In the genomic region with DNA sequence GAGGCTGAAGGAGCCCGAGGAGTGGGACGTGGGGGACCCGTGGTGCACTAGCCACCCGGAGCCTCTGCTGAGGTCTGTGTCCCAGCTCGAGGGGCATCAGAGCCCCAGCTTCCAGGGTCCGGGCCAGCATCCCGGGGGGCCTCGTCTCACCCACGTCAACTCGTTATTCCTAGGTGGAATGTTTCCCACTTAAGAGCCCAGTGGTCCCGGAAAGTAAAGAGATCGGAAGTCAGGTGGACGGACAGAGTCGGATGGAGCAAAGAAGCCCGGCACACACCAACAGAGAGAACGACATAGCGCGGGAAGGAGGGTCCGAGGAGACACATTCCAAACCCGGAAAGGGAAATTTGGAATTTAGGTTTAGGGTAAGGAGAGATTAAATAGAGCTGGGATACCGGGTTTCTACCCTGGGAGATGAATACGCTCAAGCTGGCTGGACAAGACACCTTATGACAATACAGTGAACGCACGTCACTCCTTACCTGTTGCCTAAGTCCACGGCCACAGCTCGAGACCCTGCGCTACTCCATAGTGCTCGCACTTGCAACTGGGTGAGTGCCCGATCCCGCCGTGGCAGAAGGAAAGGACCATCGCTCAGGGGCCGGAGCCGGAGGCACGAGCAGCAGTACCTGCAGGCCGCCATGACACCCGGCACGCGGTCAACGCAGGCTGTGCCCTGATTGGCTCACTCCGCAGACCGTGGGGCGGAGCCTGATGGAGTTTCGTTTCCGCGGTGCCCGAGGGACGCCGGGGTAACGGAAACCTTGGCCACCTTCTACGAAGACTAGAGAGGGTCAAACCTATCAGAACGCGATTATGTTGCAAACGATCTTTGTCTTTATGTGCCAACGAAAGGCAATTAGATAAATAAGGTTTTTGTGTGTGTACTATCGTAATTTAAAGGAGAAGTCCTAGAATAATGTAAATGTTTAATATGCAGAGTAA, we compare ENCODE assay signal across 8 cellular contexts. TPM values are rescaled to one million over a fixed set of nuclear protein-coding genes. Genes with fewer than 3 reads are reported as not detected.
DNase-seq lines count a peak whose midpoint lies in the region; ATAC-seq, FAIRE-seq and TF ChIP-seq lines count a peak whose summit lies in the region.

A gene (minus strand): TSS at position 664 of the 945 bp plus-strand sequence. CDS start 21 bp downstream, at position 643.

- peak within 1 kb of the TSS; percentile 95 for H3K4me2 ChIP-seq in OCI-LY7 (ENCODE audit: low read length)

- POLR2A ChIA-PET in OCI-LY7 (lab: Charles Lee), result no interaction called here

- peak within 1 kb of the TSS; percentile 27 for H3K27ac ChIP-seq in OCI-LY7 (ENCODE audit: low read depth, low read length, poor library complexity, severe bottlenecking)

- ATAC-seq in GM21526 (IDR thresholded peaks at IDR 0.05; ENCODE audit: low FRiP score, unreplicated experiment) (peak; percentile 100), mucosa of descending colon (peak; percentile 100)

- no peaks in the 10 kb centered on the region for H3K9me2 ChIP-seq in OCI-LY7 (ENCODE audit: insufficient read depth, low read length)

- intact Hi-C loops in OCI-LY7 (cut with micrococcal nuclease; ENCODE audit: unreplicated experiment) (no loop called here), mucosa of descending colon (cut with DNase I, micrococcal nuclease) (no loop called here)

- TF ChIP-seq CTCF in D721Med (IDR thresholded peaks at IDR 0.05; ENCODE audit: insufficient read depth, missing control alignments) (no peak), OCI-LY7 (conservative IDR thresholded peaks at IDR 0.05; ENCODE audit: low read length) (no peak), epithelial cell of esophagus (IDR thresholded peaks at IDR 0.05; ENCODE audit: insufficient read depth, low read depth, low read length, missing control alignments) (no peak), mucosa of descending colon (IDR thresholded peaks at IDR 0.05) (no peak)

- no TSS peak for BruUV-seq in OCI-LY7 (replicated peaks; lab: Mats Ljungman, UMichigan)

- peak within 1 kb of the TSS; percentile 100 for H2AFZ ChIP-seq in OCI-LY7 (ENCODE audit: low read length)

- H3K4me1 ChIP-seq in OCI-LY7 (ENCODE audit: insufficient read depth, low read length, poor library complexity, severe bottlenecking) (peaks cover 14% of the 10 kb centered on the region), mucosa of descending colon (ENCODE audit: low read depth) (no peaks in the 10 kb centered on the region)

- peaks cover 57% of the 10 kb centered on the region for H3K79me2 ChIP-seq in OCI-LY7 (ENCODE audit: insufficient read depth, low read depth, low read length)

- H3K9me3 ChIP-seq in OCI-LY7 (ENCODE audit: low read length) (no peaks in the 10 kb centered on the region), mucosa of descending colon (no peaks in the 10 kb centered on the region)

- DNase-seq in D721Med (ENCODE audit: insufficient read length, low spot score) (peak; percentile 82), HuH-7.5 (ENCODE audit: low spot score) (peak; percentile 92), OCI-LY7 (ENCODE audit: low spot score) (peak; percentile 96), activated T-cell treated with anti-CD3 and anti-CD28 coated beads for 1 hour (ENCODE audit: low read depth) (peak; percentile 85), epithelial cell of esophagus (ENCODE audit: low read depth) (peak; percentile 93), mucosa of descending colon (peak; percentile 95 to 96 (median 96))
- DNase-seq in stimulated activated CD8-positive, alpha-beta memory T cell treated with anti-CD3 and anti-CD28 coated beads, Interleukin-4, amount 100 ng/mL, for 24 hours (ENCODE audit: low read depth), result peak; percentile 88

- 0 out of 2 replicates have a peak, but pooled peaks cover 3% of the 10 kb centered on the region for H4K20me1 ChIP-seq in OCI-LY7 (ENCODE audit: insufficient read depth, low read length)

- H3K4me3 ChIP-seq in OCI-LY7 (ENCODE audit: low read depth, low read length, poor library complexity, severe bottlenecking) (peak within 1 kb of the TSS; percentile 79), epithelial cell of esophagus (ENCODE audit: low read length) (peak within 1 kb of the TSS; percentile 70), mucosa of descending colon (peak within 1 kb of the TSS; percentile 33)

- FAIRE-seq in D721Med (lab: Jason Lieb, UNC), result peak; percentile 88

- H3K36me3 ChIP-seq in OCI-LY7 (ENCODE audit: insufficient read depth, low read length) (peaks cover 32% of the 10 kb centered on the region), mucosa of descending colon (ENCODE audit: low read depth) (no peaks in the 10 kb centered on the region)

- CTCF ChIA-PET in OCI-LY7 (lab: Charles Lee; ENCODE audit: unreplicated experiment), result no interaction called here

RNA-seq across cellular contexts. Expression of the gene that starts here (rescaled TPM):
- 29.9 and 35.1 TPM in 2 replicates for total RNA-seq in OCI-LY7 (2014; rRNA removed; shearing (Covaris generic))
- total RNA-seq in OCI-LY7 (2022) (39.0 and 45.0 TPM in 2 replicates), mucosa of descending colon (10 to 100 TPM; 14.8 to 29.8 (median 25.3) TPM)

Comparison
In these comparisons a context has a peak if more than half of its experiments do, and no peak if none do; other contexts are left out.
1. Peak in every context shown above with its lines: DNase-seq, ATAC-seq, H3K4me3 ChIP-seq and H3K27ac ChIP-seq.